ENCODE assay signal across 1 cellular context in the genomic region with DNA sequence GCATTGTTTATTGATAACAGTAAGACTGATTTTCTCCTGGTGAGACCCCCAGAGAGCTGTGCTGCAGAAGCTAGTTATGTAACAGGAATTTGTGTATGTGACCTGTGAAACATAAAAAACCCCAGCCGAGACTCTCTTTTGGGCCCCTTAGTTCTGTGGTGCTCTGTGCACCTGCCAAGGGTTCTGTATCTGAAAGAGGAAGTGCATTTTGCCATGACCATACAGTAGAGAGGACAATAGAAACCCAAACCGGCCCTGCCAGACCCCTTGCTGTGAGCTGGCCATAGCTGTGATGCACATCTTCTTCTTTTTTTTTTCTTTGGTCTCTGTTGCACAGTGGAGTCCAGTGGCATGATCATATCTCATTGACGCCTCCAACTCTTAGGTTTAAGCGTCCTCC.
A peak's percentile ranks its signal among the peaks of the same experiment; 100 is the strongest.
TF ChIP-seq lines count a peak whose summit lies in the region.

No MANE protein-coding gene starts in this region.

TF ChIP-seq in GM12878, 131 proteins besides CTCF, POLR2A, EP300 and RAD21:
- TF ChIP-seq TCF12 (IDR thresholded peaks at IDR 0.05; ENCODE audit: low read depth, low read length), result 0 out of 2 replicates have a peak, but pooled peaks have one; percentile 39
- no peak for TF ChIP-seq KLF5 (IDR thresholded peaks at IDR 0.05; ENCODE audit: partially characterized antibody)
- TF ChIP-seq, protein P1, sequence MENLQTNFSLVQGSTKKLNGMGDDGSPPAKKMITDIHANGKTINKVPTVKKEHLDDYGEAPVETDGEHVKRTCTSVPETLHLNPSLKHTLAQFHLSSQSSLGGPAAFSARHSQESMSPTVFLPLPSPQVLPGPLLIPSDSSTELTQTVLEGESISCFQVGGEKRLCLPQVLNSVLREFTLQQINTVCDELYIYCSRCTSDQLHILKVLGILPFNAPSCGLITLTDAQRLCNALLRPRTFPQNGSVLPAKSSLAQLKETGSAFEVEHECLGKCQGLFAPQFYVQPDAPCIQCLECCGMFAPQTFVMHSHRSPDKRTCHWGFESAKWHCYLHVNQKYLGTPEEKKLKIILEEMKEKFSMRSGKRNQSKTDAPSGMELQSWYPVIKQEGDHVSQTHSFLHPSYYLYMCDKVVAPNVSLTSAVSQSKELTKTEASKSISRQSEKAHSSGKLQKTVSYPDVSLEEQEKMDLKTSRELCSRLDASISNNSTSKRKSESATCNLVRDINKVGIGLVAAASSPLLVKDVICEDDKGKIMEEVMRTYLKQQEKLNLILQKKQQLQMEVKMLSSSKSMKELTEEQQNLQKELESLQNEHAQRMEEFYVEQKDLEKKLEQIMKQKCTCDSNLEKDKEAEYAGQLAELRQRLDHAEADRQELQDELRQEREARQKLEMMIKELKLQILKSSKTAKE (IDR thresholded peaks at IDR 0.05; ENCODE audit: low read depth, poor library complexity, severe bottlenecking), result no peak
- TF ChIP-seq RELA (IDR thresholded peaks at IDR 0.05; ENCODE audit: borderline replicate concordance, partially characterized antibody), result no peak
- TF ChIP-seq SPI1 (IDR thresholded peaks at IDR 0.05; ENCODE audit: borderline replicate concordance, insufficient read depth, low read depth, low read length), result peak; percentile 92
